8 cellular contexts compared by ENCODE assay signal in genomic region chr5:157511656-157512644, GRCh38. TPM values are rescaled to one million over a fixed set of nuclear protein-coding genes. Genes with fewer than 3 reads are reported as not detected.
A peak's percentile ranks its signal among the peaks of the same experiment; 100 is the strongest.
DNase-seq lines count a peak whose midpoint lies in the region; ATAC-seq and TF ChIP-seq lines count a peak whose summit lies in the region.

No MANE protein-coding gene starts in this region.

- TF ChIP-seq CTCF in epithelial cell of proximal tubule (conservative IDR thresholded peaks at IDR 0.05; ENCODE audit: low read depth, low read length) = no peak
- no peak for TF ChIP-seq CTCF in tibial artery (IDR thresholded peaks at IDR 0.05)

- peak overlapping the region; percentile 12 for H3K9ac ChIP-seq in muscle layer of colon (ENCODE audit: low read length)

- no peak overlapping the region for H3K4me3 ChIP-seq in epithelial cell of proximal tubule (ENCODE audit: low read depth, low read length)
- H3K4me3 ChIP-seq in muscle layer of colon (ENCODE audit: low read depth in 1 of 2, low read length in 2 of 2) = no peak overlapping the region
- H3K4me3 ChIP-seq in tibial artery = no peak overlapping the region

- H3K4me1 ChIP-seq in muscle layer of colon (ENCODE audit: insufficient read depth, low read length) = peaks cover 49% of the 10 kb centered on the region
- peaks cover 3 to 58% (median 43%) of the 10 kb centered on the region in 4 donors for H3K4me1 ChIP-seq in tibial artery

- H3K27ac Mint-ChIP-seq in T-helper 2 cell treated with Interferon-gamma antibody and Interleukin-4, amounts not matched to agents 5 μg/mL and 100 μg/mL, for 36 hours = peak overlapping the region; percentile 22

- H3K36me3 ChIP-seq in muscle layer of colon (ENCODE audit: insufficient read depth, low read length) (peaks cover 42% of the 10 kb centered on the region), tibial artery (peaks cover under 1 to 12% (median 8%) of the 10 kb centered on the region in 3 donors)

- H3K9me3 Mint-ChIP-seq in T-helper 2 cell treated with Interferon-gamma antibody and Interleukin-4, amounts not matched to agents 5 μg/mL and 100 μg/mL, for 36 hours = no peaks in the 10 kb centered on the region

- no peak for ATAC-seq in GM21619 (IDR thresholded peaks at IDR 0.05; ENCODE audit: unreplicated experiment)

- H3K27me3 ChIP-seq in muscle layer of colon (ENCODE audit: control insufficient read depth in 1 of 2, insufficient read depth in 2 of 2, low read length in 2 of 2) = no peaks in the 10 kb centered on the region
- no peaks in the 10 kb centered on the region for H3K27me3 ChIP-seq in tibial artery

- peak; percentile 87 for DNase-seq in HPDE6-E6E7 (ENCODE audit: extremely low spot score)
- no peak for DNase-seq in T-helper 2 cell treated with Interferon-gamma antibody and Interleukin-4, amounts not matched to agents 5 μg/mL and 100 μg/mL, for 36 hours (ENCODE audit: low spot score)
- peak; percentile 47 for DNase-seq in epithelial cell of proximal tubule (ENCODE audit: low read depth)
- peak; percentile 99 for DNase-seq in tibial artery
- DNase-seq in GDM1 (lab: John Stamatoyannopoulos, UW) = no peak
- no peak for DNase-seq in SKM-1 treated with dmso at 0.1 percent for 144 hours (lab: John Stamatoyannopoulos, UW; ENCODE audit: unreplicated experiment)

- intact Hi-C loops in tibial artery (cut with DNase I; ENCODE audit: low total_unique reads) = no loop called here

- no peaks in the 10 kb centered on the region for H3K27me3 Mint-ChIP-seq in T-helper 2 cell treated with Interferon-gamma antibody and Interleukin-4, amounts not matched to agents 5 μg/mL and 100 μg/mL, for 36 hours (ENCODE audit: low read depth)

- peaks cover 42% of the 10 kb centered on the region for H3K4me1 Mint-ChIP-seq in T-helper 2 cell treated with Interferon-gamma antibody and Interleukin-4, amounts not matched to agents 5 μg/mL and 100 μg/mL, for 36 hours (ENCODE audit: low read depth)

- H3K27ac ChIP-seq in muscle layer of colon (ENCODE audit: low read depth, low read length) = peak overlapping the region; percentile 84
- peak overlapping the region; percentile 61 to 63 for H3K27ac ChIP-seq in tibial artery

- H3K9me3 ChIP-seq in muscle layer of colon (ENCODE audit: low read length) (no peaks in the 10 kb centered on the region), tibial artery (no peaks in the 10 kb centered on the region)

- H3K4me3 Mint-ChIP-seq in T-helper 2 cell treated with Interferon-gamma antibody and Interleukin-4, amounts not matched to agents 5 μg/mL and 100 μg/mL, for 36 hours = no peak overlapping the region

- peaks cover 87% of the 10 kb centered on the region for H3K36me3 Mint-ChIP-seq in T-helper 2 cell treated with Interferon-gamma antibody and Interleukin-4, amounts not matched to agents 5 μg/mL and 100 μg/mL, for 36 hours (ENCODE audit: low read depth)

RNA-seq across cellular contexts. Expression of gene NIPAL4, which starts 51.9 kb away (rescaled TPM):
- total RNA-seq in epithelial cell of proximal tubule = 2.4 and 5.6 TPM in 2 replicates

Comparison
In these comparisons a context has a peak if more than half of its experiments do, and no peak if none do; other contexts are left out.
1. DNase-seq: peak in HPDE6-E6E7 (single experiment), epithelial cell of proximal tubule (single experiment) and tibial artery (2 of 2); none in T-helper 2 cell treated with Interferon-gamma antibody and Interleukin-4, amounts not matched to agents 5 μg/mL and 100 μg/mL, for 36 hours (single experiment), GDM1 (single experiment) and SKM-1 treated with dmso at 0.1 percent for 144 hours (single experiment).